Comparison of ENCODE assay signal across 1 cellular context in the genomic region with DNA sequence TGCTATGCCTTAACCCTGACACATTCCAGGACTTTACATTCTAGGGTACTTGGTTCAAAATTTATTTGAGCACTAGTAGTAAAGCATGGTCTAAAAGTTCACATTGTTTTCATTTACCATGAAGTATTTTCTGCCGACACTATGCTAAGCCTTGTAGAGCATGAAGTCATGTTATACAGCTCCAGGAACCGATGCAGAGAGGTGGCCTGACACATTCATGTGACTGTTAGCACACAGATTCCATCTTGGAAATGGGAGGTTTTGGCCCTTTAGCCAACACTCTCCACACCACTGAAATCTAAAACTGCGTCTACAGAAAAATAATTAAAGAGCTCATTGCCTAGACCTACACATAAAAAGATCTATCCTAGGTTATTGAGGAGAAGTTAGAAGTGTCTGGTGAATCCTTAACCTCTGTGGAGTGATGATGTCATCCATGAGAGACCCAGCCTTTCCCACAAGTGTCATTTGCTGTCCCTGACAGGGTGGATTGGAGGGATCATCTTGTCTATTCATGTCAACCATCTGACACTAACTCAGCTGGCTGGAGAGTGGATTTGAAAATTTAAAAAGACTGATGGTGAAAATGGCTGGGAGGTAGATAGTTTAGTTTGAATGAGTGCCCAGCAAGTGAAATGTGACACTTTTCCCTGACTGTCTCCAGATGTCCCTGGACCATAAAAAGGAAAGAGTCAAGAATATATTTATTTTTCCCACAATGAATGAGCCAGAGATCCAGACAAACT.
TF ChIP-seq lines count a peak whose summit lies in the region.

No MANE protein-coding gene starts in this region.

TF ChIP-seq in SK-N-SH treated with all-trans-retinoic acid at 6 μM for 48 hours, 23 proteins besides CTCF, POLR2A, EP300 and RAD21 (continued from another document):
- TF ChIP-seq BACH2 (CRISPR knock-in tag; IDR thresholded peaks at IDR 0.05; ENCODE audit: borderline replicate concordance) (no peak), RARB (CRISPR knock-in tag; IDR thresholded peaks at IDR 0.05) (no peak), ZNF8 (CRISPR knock-in tag; IDR thresholded peaks at IDR 0.05) (no peak)
- TF ChIP-seq, protein P1, sequence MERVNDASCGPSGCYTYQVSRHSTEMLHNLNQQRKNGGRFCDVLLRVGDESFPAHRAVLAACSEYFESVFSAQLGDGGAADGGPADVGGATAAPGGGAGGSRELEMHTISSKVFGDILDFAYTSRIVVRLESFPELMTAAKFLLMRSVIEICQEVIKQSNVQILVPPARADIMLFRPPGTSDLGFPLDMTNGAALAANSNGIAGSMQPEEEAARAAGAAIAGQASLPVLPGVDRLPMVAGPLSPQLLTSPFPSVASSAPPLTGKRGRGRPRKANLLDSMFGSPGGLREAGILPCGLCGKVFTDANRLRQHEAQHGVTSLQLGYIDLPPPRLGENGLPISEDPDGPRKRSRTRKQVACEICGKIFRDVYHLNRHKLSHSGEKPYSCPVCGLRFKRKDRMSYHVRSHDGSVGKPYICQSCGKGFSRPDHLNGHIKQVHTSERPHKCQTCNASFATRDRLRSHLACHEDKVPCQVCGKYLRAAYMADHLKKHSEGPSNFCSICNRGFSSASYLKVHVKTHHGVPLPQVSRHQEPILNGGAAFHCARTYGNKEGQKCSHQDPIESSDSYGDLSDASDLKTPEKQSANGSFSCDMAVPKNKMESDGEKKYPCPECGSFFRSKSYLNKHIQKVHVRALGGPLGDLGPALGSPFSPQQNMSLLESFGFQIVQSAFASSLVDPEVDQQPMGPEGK (CRISPR knock-in tag; IDR thresholded peaks at IDR 0.05; ENCODE audit: borderline replicate concordance), result no peak
